1 cellular context compared by ENCODE assay signal in the genomic region with DNA sequence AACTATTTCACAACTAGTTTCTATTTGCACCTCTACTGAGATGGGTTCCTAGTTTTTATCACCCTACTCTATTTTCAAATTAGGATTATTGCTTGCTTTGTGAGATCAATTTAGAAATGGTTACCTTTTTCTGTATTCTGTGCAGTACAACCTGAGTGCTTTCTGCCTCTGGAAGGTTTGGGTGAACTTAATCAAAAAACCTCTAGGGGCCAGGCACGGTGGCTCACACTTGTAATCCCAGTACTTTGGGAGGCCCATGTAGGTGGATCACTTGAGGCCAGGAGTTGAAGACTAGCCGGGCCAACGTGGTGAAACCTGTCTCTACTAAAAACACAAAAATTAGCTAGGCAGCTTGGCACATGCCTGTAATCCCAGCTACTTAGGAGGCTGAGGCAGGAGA.
TF ChIP-seq lines count a peak whose summit lies in the region.

No MANE protein-coding gene starts in this region.

TF ChIP-seq in SK-N-SH treated with all-trans-retinoic acid at 6 μM for 48 hours, 23 proteins besides CTCF, POLR2A, EP300 and RAD21 (continued from another document):
- TF ChIP-seq, protein P1, sequence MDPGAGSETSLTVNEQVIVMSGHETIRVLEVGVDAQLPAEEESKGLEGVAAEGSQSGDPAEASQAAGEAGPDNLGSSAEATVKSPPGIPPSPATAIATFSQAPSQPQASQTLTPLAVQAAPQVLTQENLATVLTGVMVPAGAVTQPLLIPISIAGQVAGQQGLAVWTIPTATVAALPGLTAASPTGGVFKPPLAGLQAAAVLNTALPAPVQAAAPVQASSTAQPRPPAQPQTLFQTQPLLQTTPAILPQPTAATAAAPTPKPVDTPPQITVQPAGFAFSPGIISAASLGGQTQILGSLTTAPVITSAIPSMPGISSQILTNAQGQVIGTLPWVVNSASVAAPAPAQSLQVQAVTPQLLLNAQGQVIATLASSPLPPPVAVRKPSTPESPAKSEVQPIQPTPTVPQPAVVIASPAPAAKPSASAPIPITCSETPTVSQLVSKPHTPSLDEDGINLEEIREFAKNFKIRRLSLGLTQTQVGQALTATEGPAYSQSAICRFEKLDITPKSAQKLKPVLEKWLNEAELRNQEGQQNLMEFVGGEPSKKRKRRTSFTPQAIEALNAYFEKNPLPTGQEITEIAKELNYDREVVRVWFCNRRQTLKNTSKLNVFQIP (CRISPR knock-in tag; IDR thresholded peaks at IDR 0.05; ENCODE audit: borderline replicate concordance, low read depth): no peak
- TF ChIP-seq ZNF565 (CRISPR knock-in tag; conservative IDR thresholded peaks at IDR 0.05; ENCODE audit: low read depth): no peak
TF ChIP-seq in SK-N-SH treated with all-trans-retinoic acid at 6 μM for 48 hours: peak in this region for 0.
